Comparison of ENCODE assay signal across 1 cellular context in genomic region chr1:19640363-19641316, GRCh38.
TF ChIP-seq lines count a peak whose summit lies in the region.

No MANE protein-coding gene starts in this region.

TF ChIP-seq in HepG2, 621 proteins besides CTCF, POLR2A, EP300 and RAD21 (continued from another document and continues in another):
- TF ChIP-seq ZNF687 (CRISPR knock-in tag; IDR thresholded peaks at IDR 0.05) (peak; percentile 73), ZNF605 (CRISPR knock-in tag; IDR thresholded peaks at IDR 0.05) (0 out of 2 replicates have a peak, but pooled peaks have one; percentile 43), BORCS8-MEF2B (CRISPR knock-in tag; IDR thresholded peaks at IDR 0.05) (no peak), HNF4A (CRISPR knock-in tag; IDR thresholded peaks at IDR 0.05) (peak; percentile 59), TFAP4 (IDR thresholded peaks at IDR 0.05; ENCODE audit: borderline replicate concordance, low read depth) (peak; percentile 94), TGIF2 (CRISPR knock-in tag; IDR thresholded peaks at IDR 0.05) (0 out of 2 replicates have a peak, but pooled peaks have one; percentile 21), ZNF143 (CRISPR knock-in tag; IDR thresholded peaks at IDR 0.05) (no peak), SAP130 (CRISPR knock-in tag; IDR thresholded peaks at IDR 0.05; ENCODE audit: low read depth) (peak; percentile 25; the same call in 1 of the 2 replicates), ZNF451 (CRISPR knock-in tag; IDR thresholded peaks at IDR 0.05) (0 out of 2 replicates have a peak, but pooled peaks have one; percentile 9), ZNF614 (CRISPR knock-in tag; IDR thresholded peaks at IDR 0.05; ENCODE audit: borderline replicate concordance) (peak; percentile 45; the same call in 1 of the 2 replicates), ZNF280B (CRISPR knock-in tag; IDR thresholded peaks at IDR 0.05; ENCODE audit: borderline replicate concordance) (0 out of 2 replicates have a peak, but pooled peaks have one; percentile 20), MYNN (CRISPR knock-in tag; IDR thresholded peaks at IDR 0.05; ENCODE audit: low read depth) (no peak), PRDM15 (CRISPR knock-in tag; IDR thresholded peaks at IDR 0.05) (peak; percentile 59; the same call in 1 of the 2 replicates), KDM6A (CRISPR knock-in tag; IDR thresholded peaks at IDR 0.05; ENCODE audit: low read depth) (0 out of 2 replicates have a peak, but pooled peaks have one; percentile 7), ZMYM2 (CRISPR knock-in tag; IDR thresholded peaks at IDR 0.05) (peak; percentile 79; the same call in 1 of the 2 replicates), ZHX2 (IDR thresholded peaks at IDR 0.05; ENCODE audit: low read depth) (no peak), ZHX2 (CRISPR knock-in tag; IDR thresholded peaks at IDR 0.05; ENCODE audit: borderline replicate concordance) (no peak), KDM1A (CRISPR knock-in tag; IDR thresholded peaks at IDR 0.05) (peak; percentile 98; the same call in 1 of the 2 replicates), PITX1 (CRISPR knock-in tag; IDR thresholded peaks at IDR 0.05) (0 out of 2 replicates have a peak, but pooled peaks have one; percentile 46), HIC2 (CRISPR knock-in tag; IDR thresholded peaks at IDR 0.05; ENCODE audit: low read depth) (peak; percentile 78), ZNF232 (CRISPR knock-in tag; IDR thresholded peaks at IDR 0.05; ENCODE audit: borderline replicate concordance) (no peak), NCOR1 (IDR thresholded peaks at IDR 0.05; ENCODE audit: borderline replicate concordance, low read length) (no peak), ZNF337 (CRISPR knock-in tag; IDR thresholded peaks at IDR 0.05; ENCODE audit: borderline replicate concordance, low read depth) (0 out of 2 replicates have a peak, but pooled peaks have one; percentile 29), ZNF441 (CRISPR knock-in tag; IDR thresholded peaks at IDR 0.05; ENCODE audit: borderline replicate concordance) (0 out of 2 replicates have a peak, but pooled peaks have one; percentile 49), ZNF12 (CRISPR knock-in tag; IDR thresholded peaks at IDR 0.05) (no peak), ZNF292 (CRISPR knock-in tag; IDR thresholded peaks at IDR 0.05; ENCODE audit: borderline replicate concordance, low read depth) (peak; percentile 83; the same call in 1 of the 2 replicates), PATZ1 (CRISPR knock-in tag; IDR thresholded peaks at IDR 0.05) (peak; percentile 16; the same call in 1 of the 2 replicates), ZNF446 (CRISPR knock-in tag; IDR thresholded peaks at IDR 0.05) (no peak), PHF21A (CRISPR knock-in tag; IDR thresholded peaks at IDR 0.05) (peak; percentile 76), TBX2 (CRISPR knock-in tag; IDR thresholded peaks at IDR 0.05; ENCODE audit: borderline replicate concordance) (peak; percentile 80), U2AF2 (IDR thresholded peaks at IDR 0.05; ENCODE audit: low read depth, low read length) (no peak), SP5 (CRISPR knock-in tag; IDR thresholded peaks at IDR 0.05; ENCODE audit: borderline replicate concordance, low read depth) (peak; percentile 64; the same call in 1 of the 2 replicates), RCOR2 (CRISPR knock-in tag; IDR thresholded peaks at IDR 0.05) (peak; percentile 76), ZNF225 (CRISPR knock-in tag; IDR thresholded peaks at IDR 0.05) (peak; percentile 42; the same call in 1 of the 2 replicates), ZNF263 (CRISPR knock-in tag; IDR thresholded peaks at IDR 0.05) (peak; percentile 76), ZNF550 (CRISPR knock-in tag; IDR thresholded peaks at IDR 0.05; ENCODE audit: borderline replicate concordance) (no peak)
